Comparison of ENCODE assay signal across 1 cellular context in genomic region chr11:124763156-124763947, GRCh38.
TF ChIP-seq lines count a peak whose summit lies in the region.

No MANE protein-coding gene starts in this region.

TF ChIP-seq in K562, 482 proteins besides CTCF, POLR2A, EP300 and RAD21 (continues in another document):
- TF ChIP-seq BRD9 (IDR thresholded peaks at IDR 0.05; ENCODE audit: low read depth, partially characterized antibody), result no peak
- peak; percentile 25; the same call in 1 of the 2 replicates for TF ChIP-seq ATF7 (IDR thresholded peaks at IDR 0.05)
- no peak for TF ChIP-seq BMI1 (IDR thresholded peaks at IDR 0.05; ENCODE audit: low read length)
- TF ChIP-seq MYC (IDR thresholded peaks at IDR 0.05; ENCODE audit: low read depth, low read length), result peak; percentile 61
- TF ChIP-seq MYC (CRISPR knock-in tag; IDR thresholded peaks at IDR 0.05; ENCODE audit: borderline replicate concordance, low read depth), result no peak
- TF ChIP-seq HDAC1 (IDR thresholded peaks at IDR 0.05), result 0 out of 4 replicates have a peak, but pooled peaks of 1 of the 2 experiments have one; percentile 24
- TF ChIP-seq TFAM (CRISPR knock-in tag; conservative IDR thresholded peaks at IDR 0.05), result no peak
- TF ChIP-seq, protein P1, sequence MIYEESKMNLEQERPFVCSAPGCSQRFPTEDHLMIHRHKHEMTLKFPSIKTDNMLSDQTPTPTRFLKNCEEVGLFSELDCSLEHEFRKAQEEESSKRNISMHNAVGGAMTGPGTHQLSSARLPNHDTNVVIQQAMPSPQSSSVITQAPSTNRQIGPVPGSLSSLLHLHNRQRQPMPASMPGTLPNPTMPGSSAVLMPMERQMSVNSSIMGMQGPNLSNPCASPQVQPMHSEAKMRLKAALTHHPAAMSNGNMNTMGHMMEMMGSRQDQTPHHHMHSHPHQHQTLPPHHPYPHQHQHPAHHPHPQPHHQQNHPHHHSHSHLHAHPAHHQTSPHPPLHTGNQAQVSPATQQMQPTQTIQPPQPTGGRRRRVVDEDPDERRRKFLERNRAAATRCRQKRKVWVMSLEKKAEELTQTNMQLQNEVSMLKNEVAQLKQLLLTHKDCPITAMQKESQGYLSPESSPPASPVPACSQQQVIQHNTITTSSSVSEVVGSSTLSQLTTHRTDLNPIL (CRISPR knock-in tag; IDR thresholded peaks at IDR 0.05), result no peak
- no peak for TF ChIP-seq STAT5A (IDR thresholded peaks at IDR 0.05; ENCODE audit: borderline replicate concordance, low read length)
- TF ChIP-seq YY1 (IDR thresholded peaks at IDR 0.05; ENCODE audit: borderline replicate concordance in 1 of 3, control insufficient read depth in 1 of 3, extremely low read depth in 1 of 3, insufficient read depth in 3 of 3, insufficient read length in 1 of 3, insufficient replicate concordance in 2 of 3, low read depth in 1 of 3, low read length in 2 of 3), result peak in 2 of 3 experiments; percentile 40 to 47
- peak; percentile 61; the same call in 1 of the 2 replicates for TF ChIP-seq LCOR (CRISPR knock-in tag; IDR thresholded peaks at IDR 0.05)
- peak; percentile 47; the same call in 1 of the 2 replicates for TF ChIP-seq ZBTB7A (IDR thresholded peaks at IDR 0.05; ENCODE audit: borderline replicate concordance, control insufficient read depth, low read depth, low read length)
- TF ChIP-seq, protein P2, sequence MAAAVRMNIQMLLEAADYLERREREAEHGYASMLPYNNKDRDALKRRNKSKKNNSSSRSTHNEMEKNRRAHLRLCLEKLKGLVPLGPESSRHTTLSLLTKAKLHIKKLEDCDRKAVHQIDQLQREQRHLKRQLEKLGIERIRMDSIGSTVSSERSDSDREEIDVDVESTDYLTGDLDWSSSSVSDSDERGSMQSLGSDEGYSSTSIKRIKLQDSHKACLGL (CRISPR knock-in tag; IDR thresholded peaks at IDR 0.05; ENCODE audit: borderline replicate concordance, poor library complexity, severe bottlenecking), result no peak
- TF ChIP-seq MYBL2 (IDR thresholded peaks at IDR 0.05; ENCODE audit: low read depth), result no peak
- no peak for TF ChIP-seq MYBL2 (CRISPR knock-in tag; IDR thresholded peaks at IDR 0.05; ENCODE audit: borderline replicate concordance)
- 0 out of 2 replicates have a peak, but pooled peaks have one; percentile 5 for TF ChIP-seq CTBP1 (IDR thresholded peaks at IDR 0.05; ENCODE audit: borderline replicate concordance)
- 0 out of 3 replicates have a peak, but pooled peaks of 1 of the 2 experiments have one; percentile 63 for TF ChIP-seq CBX3 (IDR thresholded peaks at IDR 0.05; ENCODE audit: borderline replicate concordance in 1 of 2, low read length in 2 of 2)
- 0 out of 2 replicates have a peak, but pooled peaks have one; percentile 26 for TF ChIP-seq TOE1 (IDR thresholded peaks at IDR 0.05; ENCODE audit: borderline replicate concordance)
- no peak for TF ChIP-seq TOE1 (CRISPR knock-in tag; IDR thresholded peaks at IDR 0.05; ENCODE audit: borderline replicate concordance, low read depth)
- TF ChIP-seq HIVEP1 (CRISPR knock-in tag; IDR thresholded peaks at IDR 0.05), result no peak
- TF ChIP-seq MYNN (IDR thresholded peaks at IDR 0.05), result no peak
- TF ChIP-seq MYNN (CRISPR knock-in tag; IDR thresholded peaks at IDR 0.05), result no peak
- TF ChIP-seq BCOR (IDR thresholded peaks at IDR 0.05), result 0 out of 2 replicates have a peak, but pooled peaks have one; percentile 13
- TF ChIP-seq DIDO1 (tag; IDR thresholded peaks at IDR 0.05; ENCODE audit: low read depth), result 0 out of 2 replicates have a peak, but pooled peaks have one; percentile 33
- TF ChIP-seq PRPF4 (IDR thresholded peaks at IDR 0.05; ENCODE audit: insufficient read depth, low read depth, low read length, poor library complexity, severe bottlenecking), result no peak
- TF ChIP-seq HNRNPUL1 (IDR thresholded peaks at IDR 0.05; ENCODE audit: low read length), result no peak
- 0 out of 2 replicates have a peak, but pooled peaks have one; percentile 20 for TF ChIP-seq SMARCA4 (IDR thresholded peaks at IDR 0.05)
- 0 out of 2 replicates have a peak, but pooled peaks have one; percentile 3 for TF ChIP-seq NFIC (IDR thresholded peaks at IDR 0.05)
- 0 out of 2 replicates have a peak, but pooled peaks have one; percentile 22 for TF ChIP-seq ZBTB2 (IDR thresholded peaks at IDR 0.05)
- TF ChIP-seq BHLHE40 (IDR thresholded peaks at IDR 0.05; ENCODE audit: low read length), result 0 out of 2 replicates have a peak, but pooled peaks have one; percentile 4
- TF ChIP-seq, protein P3, sequence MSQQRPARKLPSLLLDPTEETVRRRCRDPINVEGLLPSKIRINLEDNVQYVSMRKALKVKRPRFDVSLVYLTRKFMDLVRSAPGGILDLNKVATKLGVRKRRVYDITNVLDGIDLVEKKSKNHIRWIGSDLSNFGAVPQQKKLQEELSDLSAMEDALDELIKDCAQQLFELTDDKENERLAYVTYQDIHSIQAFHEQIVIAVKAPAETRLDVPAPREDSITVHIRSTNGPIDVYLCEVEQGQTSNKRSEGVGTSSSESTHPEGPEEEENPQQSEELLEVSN (IDR thresholded peaks at IDR 0.05; ENCODE audit: borderline replicate concordance in 1 of 2, extremely low read depth in 1 of 2, insufficient read depth in 1 of 2, insufficient read length in 1 of 2, low read depth in 1 of 2, low read length in 1 of 2, poor library complexity in 1 of 2, severe bottlenecking in 1 of 2), result peak in 1 of 2 experiments; percentile 52
- TF ChIP-seq, protein P4, sequence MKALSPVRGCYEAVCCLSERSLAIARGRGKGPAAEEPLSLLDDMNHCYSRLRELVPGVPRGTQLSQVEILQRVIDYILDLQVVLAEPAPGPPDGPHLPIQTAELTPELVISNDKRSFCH (CRISPR knock-in tag; IDR thresholded peaks at IDR 0.05), result no peak
- TF ChIP-seq, protein P4 (tag; IDR thresholded peaks at IDR 0.05), result no peak
- TF ChIP-seq ZNF717 (CRISPR knock-in tag; IDR thresholded peaks at IDR 0.05), result no peak
- no peak for TF ChIP-seq NONO (IDR thresholded peaks at IDR 0.05; ENCODE audit: low read depth in 2 of 2, low read length in 1 of 2)
- TF ChIP-seq, protein P5, sequence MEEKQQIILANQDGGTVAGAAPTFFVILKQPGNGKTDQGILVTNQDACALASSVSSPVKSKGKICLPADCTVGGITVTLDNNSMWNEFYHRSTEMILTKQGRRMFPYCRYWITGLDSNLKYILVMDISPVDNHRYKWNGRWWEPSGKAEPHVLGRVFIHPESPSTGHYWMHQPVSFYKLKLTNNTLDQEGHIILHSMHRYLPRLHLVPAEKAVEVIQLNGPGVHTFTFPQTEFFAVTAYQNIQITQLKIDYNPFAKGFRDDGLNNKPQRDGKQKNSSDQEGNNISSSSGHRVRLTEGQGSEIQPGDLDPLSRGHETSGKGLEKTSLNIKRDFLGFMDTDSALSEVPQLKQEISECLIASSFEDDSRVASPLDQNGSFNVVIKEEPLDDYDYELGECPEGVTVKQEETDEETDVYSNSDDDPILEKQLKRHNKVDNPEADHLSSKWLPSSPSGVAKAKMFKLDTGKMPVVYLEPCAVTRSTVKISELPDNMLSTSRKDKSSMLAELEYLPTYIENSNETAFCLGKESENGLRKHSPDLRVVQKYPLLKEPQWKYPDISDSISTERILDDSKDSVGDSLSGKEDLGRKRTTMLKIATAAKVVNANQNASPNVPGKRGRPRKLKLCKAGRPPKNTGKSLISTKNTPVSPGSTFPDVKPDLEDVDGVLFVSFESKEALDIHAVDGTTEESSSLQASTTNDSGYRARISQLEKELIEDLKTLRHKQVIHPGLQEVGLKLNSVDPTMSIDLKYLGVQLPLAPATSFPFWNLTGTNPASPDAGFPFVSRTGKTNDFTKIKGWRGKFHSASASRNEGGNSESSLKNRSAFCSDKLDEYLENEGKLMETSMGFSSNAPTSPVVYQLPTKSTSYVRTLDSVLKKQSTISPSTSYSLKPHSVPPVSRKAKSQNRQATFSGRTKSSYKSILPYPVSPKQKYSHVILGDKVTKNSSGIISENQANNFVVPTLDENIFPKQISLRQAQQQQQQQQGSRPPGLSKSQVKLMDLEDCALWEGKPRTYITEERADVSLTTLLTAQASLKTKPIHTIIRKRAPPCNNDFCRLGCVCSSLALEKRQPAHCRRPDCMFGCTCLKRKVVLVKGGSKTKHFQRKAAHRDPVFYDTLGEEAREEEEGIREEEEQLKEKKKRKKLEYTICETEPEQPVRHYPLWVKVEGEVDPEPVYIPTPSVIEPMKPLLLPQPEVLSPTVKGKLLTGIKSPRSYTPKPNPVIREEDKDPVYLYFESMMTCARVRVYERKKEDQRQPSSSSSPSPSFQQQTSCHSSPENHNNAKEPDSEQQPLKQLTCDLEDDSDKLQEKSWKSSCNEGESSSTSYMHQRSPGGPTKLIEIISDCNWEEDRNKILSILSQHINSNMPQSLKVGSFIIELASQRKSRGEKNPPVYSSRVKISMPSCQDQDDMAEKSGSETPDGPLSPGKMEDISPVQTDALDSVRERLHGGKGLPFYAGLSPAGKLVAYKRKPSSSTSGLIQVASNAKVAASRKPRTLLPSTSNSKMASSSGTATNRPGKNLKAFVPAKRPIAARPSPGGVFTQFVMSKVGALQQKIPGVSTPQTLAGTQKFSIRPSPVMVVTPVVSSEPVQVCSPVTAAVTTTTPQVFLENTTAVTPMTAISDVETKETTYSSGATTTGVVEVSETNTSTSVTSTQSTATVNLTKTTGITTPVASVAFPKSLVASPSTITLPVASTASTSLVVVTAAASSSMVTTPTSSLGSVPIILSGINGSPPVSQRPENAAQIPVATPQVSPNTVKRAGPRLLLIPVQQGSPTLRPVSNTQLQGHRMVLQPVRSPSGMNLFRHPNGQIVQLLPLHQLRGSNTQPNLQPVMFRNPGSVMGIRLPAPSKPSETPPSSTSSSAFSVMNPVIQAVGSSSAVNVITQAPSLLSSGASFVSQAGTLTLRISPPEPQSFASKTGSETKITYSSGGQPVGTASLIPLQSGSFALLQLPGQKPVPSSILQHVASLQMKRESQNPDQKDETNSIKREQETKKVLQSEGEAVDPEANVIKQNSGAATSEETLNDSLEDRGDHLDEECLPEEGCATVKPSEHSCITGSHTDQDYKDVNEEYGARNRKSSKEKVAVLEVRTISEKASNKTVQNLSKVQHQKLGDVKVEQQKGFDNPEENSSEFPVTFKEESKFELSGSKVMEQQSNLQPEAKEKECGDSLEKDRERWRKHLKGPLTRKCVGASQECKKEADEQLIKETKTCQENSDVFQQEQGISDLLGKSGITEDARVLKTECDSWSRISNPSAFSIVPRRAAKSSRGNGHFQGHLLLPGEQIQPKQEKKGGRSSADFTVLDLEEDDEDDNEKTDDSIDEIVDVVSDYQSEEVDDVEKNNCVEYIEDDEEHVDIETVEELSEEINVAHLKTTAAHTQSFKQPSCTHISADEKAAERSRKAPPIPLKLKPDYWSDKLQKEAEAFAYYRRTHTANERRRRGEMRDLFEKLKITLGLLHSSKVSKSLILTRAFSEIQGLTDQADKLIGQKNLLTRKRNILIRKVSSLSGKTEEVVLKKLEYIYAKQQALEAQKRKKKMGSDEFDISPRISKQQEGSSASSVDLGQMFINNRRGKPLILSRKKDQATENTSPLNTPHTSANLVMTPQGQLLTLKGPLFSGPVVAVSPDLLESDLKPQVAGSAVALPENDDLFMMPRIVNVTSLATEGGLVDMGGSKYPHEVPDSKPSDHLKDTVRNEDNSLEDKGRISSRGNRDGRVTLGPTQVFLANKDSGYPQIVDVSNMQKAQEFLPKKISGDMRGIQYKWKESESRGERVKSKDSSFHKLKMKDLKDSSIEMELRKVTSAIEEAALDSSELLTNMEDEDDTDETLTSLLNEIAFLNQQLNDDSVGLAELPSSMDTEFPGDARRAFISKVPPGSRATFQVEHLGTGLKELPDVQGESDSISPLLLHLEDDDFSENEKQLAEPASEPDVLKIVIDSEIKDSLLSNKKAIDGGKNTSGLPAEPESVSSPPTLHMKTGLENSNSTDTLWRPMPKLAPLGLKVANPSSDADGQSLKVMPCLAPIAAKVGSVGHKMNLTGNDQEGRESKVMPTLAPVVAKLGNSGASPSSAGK (IDR thresholded peaks at IDR 0.05), result peak; percentile 9; the same call in 1 of the 2 replicates
- TF ChIP-seq NKRF (IDR thresholded peaks at IDR 0.05; ENCODE audit: borderline replicate concordance), result 0 out of 2 replicates have a peak, but pooled peaks have one; percentile 16
- no peak for TF ChIP-seq POLR2G (IDR thresholded peaks at IDR 0.05; ENCODE audit: low read depth, low read length)
- TF ChIP-seq ZNF263 (CRISPR knock-in tag; IDR thresholded peaks at IDR 0.05; ENCODE audit: borderline replicate concordance), result no peak
- no peak for TF ChIP-seq ZC3H11A (IDR thresholded peaks at IDR 0.05; ENCODE audit: low read depth, low read length)
- TF ChIP-seq, protein P6, sequence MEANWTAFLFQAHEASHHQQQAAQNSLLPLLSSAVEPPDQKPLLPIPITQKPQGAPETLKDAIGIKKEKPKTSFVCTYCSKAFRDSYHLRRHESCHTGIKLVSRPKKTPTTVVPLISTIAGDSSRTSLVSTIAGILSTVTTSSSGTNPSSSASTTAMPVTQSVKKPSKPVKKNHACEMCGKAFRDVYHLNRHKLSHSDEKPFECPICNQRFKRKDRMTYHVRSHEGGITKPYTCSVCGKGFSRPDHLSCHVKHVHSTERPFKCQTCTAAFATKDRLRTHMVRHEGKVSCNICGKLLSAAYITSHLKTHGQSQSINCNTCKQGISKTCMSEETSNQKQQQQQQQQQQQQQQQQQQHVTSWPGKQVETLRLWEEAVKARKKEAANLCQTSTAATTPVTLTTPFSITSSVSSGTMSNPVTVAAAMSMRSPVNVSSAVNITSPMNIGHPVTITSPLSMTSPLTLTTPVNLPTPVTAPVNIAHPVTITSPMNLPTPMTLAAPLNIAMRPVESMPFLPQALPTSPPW (CRISPR knock-in tag; IDR thresholded peaks at IDR 0.05), result peak; percentile 89
